Comparison of ENCODE assay signal across 27 cellular contexts in the genomic region with DNA sequence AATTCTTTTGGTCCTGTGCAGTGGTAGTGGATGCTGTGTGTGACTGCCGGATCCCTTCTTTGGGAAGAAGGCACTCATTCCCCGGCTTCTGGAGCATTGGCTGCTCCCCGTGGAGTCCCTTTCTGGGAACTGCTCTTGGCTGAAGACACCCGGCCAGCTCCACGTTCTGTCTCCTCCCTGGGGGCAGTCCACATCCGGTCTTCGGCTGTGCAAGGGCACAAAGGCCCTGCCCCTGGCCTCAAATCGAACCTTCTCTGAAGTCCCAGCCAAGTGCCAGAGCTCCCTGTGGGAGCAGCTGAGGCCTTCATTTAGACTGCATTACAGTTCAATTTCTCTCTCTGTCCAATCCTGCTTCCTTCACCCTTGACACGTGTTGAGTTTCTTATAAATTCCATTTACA.
"Had no signal": no experiment of that assay in that cellular context is flagged by ENCODE, and none has a peak within 500 bp of the region (broad histone marks: within the 10 kb centered on the region; RNA-seq: fewer than 3 reads in every experiment).

No MANE protein-coding gene starts in this region.

- H3K4me3 ChIP-seq: dorsolateral prefrontal cortex, lower lobe of right lung, ovary, sigmoid colon had no signal

- ATAC-seq: activated CD8-positive, alpha-beta T cell treated with anti-CD3 and anti-CD28 coated beads, Interleukin-2, amount 10 ng/mL, durations not matched to agents 7 days and 5 days; activated naive CD8-positive, alpha-beta T cell treated with anti-CD3 and anti-CD28 coated beads, Interleukin-2, amount 50 U/mL, for 24 hours; effector memory CD8-positive, alpha-beta T cell; esophagus mucosa; lower lobe of right lung; natural killer cell had no signal

- FAIRE-seq: colon, endothelial cell of umbilical vein had no signal

- H3K36me3 ChIP-seq: lower lobe of right lung, neutrophil, ovary, sigmoid colon had no signal

- H3K27ac Mint-ChIP-seq: activated CD8-positive, alpha-beta T cell treated with anti-CD3 and anti-CD28 coated beads, Interleukin-2, amount 10 ng/mL, durations not matched to agents 7 days and 5 days; activated naive CD8-positive, alpha-beta T cell treated with anti-CD3 and anti-CD28 coated beads, Interleukin-2, amount 50 U/mL, for 24 hours; activated T-helper 1 cell treated with anti-CD3 and anti-CD28 coated beads, Interleukin-12 subunit alpha, Interleukin-12 subunit beta, Interleukin-2, Interleukin-4 antibody, amounts not matched to agents 30 ng/mL and 10 ng/mL and 1 ng/mL, durations not matched to agents 14 hours and 24 hours and 36 hours; brain; effector memory CD8-positive, alpha-beta T cell; natural killer cell had no signal

- H3K4me1 Mint-ChIP-seq: activated naive CD8-positive, alpha-beta T cell treated with anti-CD3 and anti-CD28 coated beads, Interleukin-2, amount 50 U/mL, for 24 hours; natural killer cell had no signal

- H3K9me3 Mint-ChIP-seq: activated naive CD8-positive, alpha-beta T cell treated with anti-CD3 and anti-CD28 coated beads, Interleukin-2, amount 50 U/mL, for 24 hours; activated T-helper 1 cell treated with anti-CD3 and anti-CD28 coated beads, Interleukin-12 subunit alpha, Interleukin-12 subunit beta, Interleukin-2, Interleukin-4 antibody, amounts not matched to agents 30 ng/mL and 10 ng/mL and 1 ng/mL, durations not matched to agents 14 hours and 24 hours and 36 hours; effector memory CD8-positive, alpha-beta T cell; natural killer cell had no signal

- H3K27ac ChIP-seq: dorsolateral prefrontal cortex, lower lobe of right lung, neutrophil, ovary, sigmoid colon had no signal

- H3K9me3 ChIP-seq: lower lobe of right lung, neutrophil, ovary, sigmoid colon had no signal

- H3K4me1 ChIP-seq: lower lobe of right lung, sigmoid colon had no signal

- H3K27me3 ChIP-seq: dorsolateral prefrontal cortex, neutrophil, ovary had no signal

- DNase-seq: activated CD4-positive, alpha-beta T cell treated with anti-CD3 and anti-CD28 coated beads for 1 hour; activated CD4-positive, alpha-beta T cell treated with anti-CD3 and anti-CD28 coated beads, Interleukin-2, amount 50 U/mL, for 1 hour; activated CD8-positive, alpha-beta T cell treated with anti-CD3 and anti-CD28 coated beads, Interleukin-2, amount 10 ng/mL, durations not matched to agents 7 days and 5 days; activated gamma-delta T cell; activated naive CD4-positive, alpha-beta T cell treated with anti-CD3 and anti-CD28 coated beads, Interleukin-2, amount 50 U/mL, for 16 hours; activated naive CD8-positive, alpha-beta T cell treated with anti-CD3 and anti-CD28 coated beads, Interleukin-2, amount 50 U/mL, for 24 hours; anterior cingulate cortex; central memory CD4-positive, alpha-beta T cell; dorsolateral prefrontal cortex; effector memory CD8-positive, alpha-beta T cell; foreskin melanocyte; hippocampal formation; lower lobe of right lung; mesendoderm; natural killer cell; ovary; sigmoid colon; stimulated activated CD4-positive, alpha-beta T cell treated with anti-CD3 and anti-CD28 coated beads, Interleukin-2, amount 100 ng/mL, for 48 hours; stimulated activated CD8-positive, alpha-beta memory T cell treated with anti-CD3 and anti-CD28 coated beads, Interleukin-4, amount 100 ng/mL, for 48 hours; stimulated activated naive CD4-positive, alpha-beta T cell; T-helper 9 cell had no signal

- H3K36me3 Mint-ChIP-seq: brain, natural killer cell had no signal

- H3K4me3 Mint-ChIP-seq: activated CD8-positive, alpha-beta T cell treated with anti-CD3 and anti-CD28 coated beads, Interleukin-2, amount 10 ng/mL, durations not matched to agents 7 days and 5 days; activated naive CD8-positive, alpha-beta T cell treated with anti-CD3 and anti-CD28 coated beads, Interleukin-2, amount 50 U/mL, for 24 hours; activated T-helper 1 cell treated with anti-CD3 and anti-CD28 coated beads, Interleukin-12 subunit alpha, Interleukin-12 subunit beta, Interleukin-2, Interleukin-4 antibody, amounts not matched to agents 30 ng/mL and 10 ng/mL and 1 ng/mL, durations not matched to agents 14 hours and 24 hours and 36 hours; brain; effector memory CD8-positive, alpha-beta T cell; natural killer cell had no signal
